10 cellular contexts compared by ENCODE assay signal in the genomic region with DNA sequence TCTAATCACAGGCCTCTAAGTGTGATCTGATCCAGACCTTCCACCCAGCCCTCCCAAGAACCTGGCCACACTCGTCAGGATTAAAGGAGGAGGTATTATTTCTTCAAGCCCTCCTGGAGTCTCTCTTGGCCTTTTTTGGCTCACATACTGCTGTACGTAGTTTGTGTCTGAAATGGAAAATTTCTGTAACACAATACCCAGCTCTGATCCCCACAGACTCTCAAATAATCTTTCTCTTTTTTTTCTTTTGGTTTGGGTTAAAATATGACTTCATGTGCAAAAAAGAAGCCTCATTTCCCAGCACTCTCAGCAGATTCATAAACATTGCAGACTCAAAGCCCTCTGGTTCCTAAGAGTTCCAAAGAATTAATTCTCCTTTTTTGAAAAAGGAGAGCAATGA.
DNase-seq lines count a peak whose midpoint lies in the region; ATAC-seq and TF ChIP-seq lines count a peak whose summit lies in the region.
"Had no signal": no experiment of that assay in that cellular context is flagged by ENCODE, and none has a peak within 500 bp of the region (broad histone marks: within the 10 kb centered on the region; RNA-seq: fewer than 3 reads in every experiment).

No MANE protein-coding gene starts in this region.

- H3K9me3 ChIP-seq in HEK293 (ENCODE audit: control insufficient read depth, insufficient read depth, low read depth, low read length) (no peaks in the 10 kb centered on the region), left ventricle myocardium inferior (replicated peaks) (no peaks in the 10 kb centered on the region), gastrocnemius medialis (no peaks in the 10 kb centered on the region)

- H3K27me3 ChIP-seq in left ventricle myocardium inferior (ENCODE audit: low read depth) (no peaks in the 10 kb centered on the region), gastrocnemius medialis (no peaks in the 10 kb centered on the region)

- ATAC-seq in gastrocnemius medialis (peak; percentile 61 to 71), HG03378 (IDR thresholded peaks at IDR 0.05; ENCODE audit: unreplicated experiment) (no peak)

- no peak for TF ChIP-seq POLR2A in gastrocnemius medialis (IDR thresholded peaks at IDR 0.05)

- H3K36me3 ChIP-seq in HEK293 (ENCODE audit: control insufficient read depth in 2 of 2, insufficient read depth in 1 of 2, low read length in 2 of 2), result no peaks in the 10 kb centered on the region
- H3K36me3 ChIP-seq in left ventricle myocardium inferior, result no peaks in the 10 kb centered on the region
- H3K36me3 ChIP-seq in gastrocnemius medialis, result no peaks in the 10 kb centered on the region

- POLR2A ChIA-PET in HEK293 (lab: Yijun Ruan, JAX), result interaction anchor here (0.9 kb wide), 1 partner anchor 24 kb away, joined by 3 read pairs; no protein-coding TSS in a partner anchor

- TF ChIP-seq CTCF in HEK293 (tag by site-specific recombination; IDR thresholded peaks at IDR 0.05) (no peak), left ventricle myocardium inferior (IDR thresholded peaks at IDR 0.05; ENCODE audit: borderline replicate concordance) (no peak), gastrocnemius medialis (IDR thresholded peaks at IDR 0.05 in 4 of 5, conservative IDR thresholded peaks at IDR 0.05 in 1 of 5) (no peak)

- intact Hi-C loops in left ventricle myocardium inferior (cut with micrococcal nuclease) (no loop called here), gastrocnemius medialis (cut with DNase I; ENCODE audit: low total_unique reads) (no loop called here)

- H3K4me3 ChIP-seq in HEK293 (ENCODE audit: low read depth, low read length), result no peak overlapping the region
- no peak overlapping the region for H3K4me3 ChIP-seq in left ventricle myocardium inferior
- no peak overlapping the region for H3K4me3 ChIP-seq in gastrocnemius medialis

- H3K4me1 ChIP-seq in HEK293 (ENCODE audit: control insufficient read depth, insufficient read depth, low read length) (no peaks in the 10 kb centered on the region), left ventricle myocardium inferior (peaks cover 42% of the 10 kb centered on the region), gastrocnemius medialis (peaks cover 0 to 7% of the 10 kb centered on the region in 2 donors)

- DNase-seq in brain pericyte (ENCODE audit: low read depth, low spot score), result peak; percentile 59
- DNase-seq in left ventricle myocardium inferior, result no peak
- no peak for DNase-seq in gastrocnemius medialis
- DNase-seq in MV-4-11 (lab: John Stamatoyannopoulos, UW), result no peak
- no peak for DNase-seq in Kasumi-1 (lab: John Stamatoyannopoulos, UW)
- no peak for DNase-seq in SIG-M5 treated with dmso at 0.1 percent for 504 hours (lab: John Stamatoyannopoulos, UW; ENCODE audit: unreplicated experiment)
- DNase-seq: SHP77; stimulated activated CD4-positive, alpha-beta T cell treated with anti-CD3 and anti-CD28 coated beads, Interleukin-2, amount 100 ng/mL, for 24 hours had no signal

- in situ Hi-C loops in gastrocnemius medialis (cut with MboI; ENCODE audit: low sequenced_read_pairs in 4 of 4), result no loop called here

- CTCF ChIA-PET in HEK293 (lab: Yijun Ruan, JAX), result interaction anchor here (0.6 to 0.7 kb wide), 4 partner anchors 27 to 208 kb away, joined by 3 to 5 read pairs (median 4); no protein-coding TSS in a partner anchor

- H3K27ac ChIP-seq in HEK293 (ENCODE audit: extremely low read depth, low read depth, low read length) (no peak overlapping the region; the same call in 1 of the 2 replicates), left ventricle myocardium inferior (replicated peaks) (peak overlapping the region; percentile 72), gastrocnemius medialis (peak overlapping the region; percentile 51 to 67 (median 53))

TF ChIP-seq in HEK293, 187 proteins besides CTCF, POLR2A, EP300 and RAD21:
- TF ChIP-seq GLIS1 (tag by site-specific recombination; IDR thresholded peaks at IDR 0.05), result peak; percentile 43; the same call in 1 of the 2 replicates
- TF ChIP-seq HOXC10 (CRISPR knock-in tag; IDR thresholded peaks at IDR 0.05), result no peak
